In genomic region chr12:780750-781379, GRCh38 we compare ENCODE assay signal across 1 cellular context.
TF ChIP-seq lines count a peak whose summit lies in the region.

No MANE protein-coding gene starts in this region.

TF ChIP-seq in GM23338, 12 proteins besides CTCF, POLR2A, EP300 and RAD21:
- TF ChIP-seq, protein P1, sequence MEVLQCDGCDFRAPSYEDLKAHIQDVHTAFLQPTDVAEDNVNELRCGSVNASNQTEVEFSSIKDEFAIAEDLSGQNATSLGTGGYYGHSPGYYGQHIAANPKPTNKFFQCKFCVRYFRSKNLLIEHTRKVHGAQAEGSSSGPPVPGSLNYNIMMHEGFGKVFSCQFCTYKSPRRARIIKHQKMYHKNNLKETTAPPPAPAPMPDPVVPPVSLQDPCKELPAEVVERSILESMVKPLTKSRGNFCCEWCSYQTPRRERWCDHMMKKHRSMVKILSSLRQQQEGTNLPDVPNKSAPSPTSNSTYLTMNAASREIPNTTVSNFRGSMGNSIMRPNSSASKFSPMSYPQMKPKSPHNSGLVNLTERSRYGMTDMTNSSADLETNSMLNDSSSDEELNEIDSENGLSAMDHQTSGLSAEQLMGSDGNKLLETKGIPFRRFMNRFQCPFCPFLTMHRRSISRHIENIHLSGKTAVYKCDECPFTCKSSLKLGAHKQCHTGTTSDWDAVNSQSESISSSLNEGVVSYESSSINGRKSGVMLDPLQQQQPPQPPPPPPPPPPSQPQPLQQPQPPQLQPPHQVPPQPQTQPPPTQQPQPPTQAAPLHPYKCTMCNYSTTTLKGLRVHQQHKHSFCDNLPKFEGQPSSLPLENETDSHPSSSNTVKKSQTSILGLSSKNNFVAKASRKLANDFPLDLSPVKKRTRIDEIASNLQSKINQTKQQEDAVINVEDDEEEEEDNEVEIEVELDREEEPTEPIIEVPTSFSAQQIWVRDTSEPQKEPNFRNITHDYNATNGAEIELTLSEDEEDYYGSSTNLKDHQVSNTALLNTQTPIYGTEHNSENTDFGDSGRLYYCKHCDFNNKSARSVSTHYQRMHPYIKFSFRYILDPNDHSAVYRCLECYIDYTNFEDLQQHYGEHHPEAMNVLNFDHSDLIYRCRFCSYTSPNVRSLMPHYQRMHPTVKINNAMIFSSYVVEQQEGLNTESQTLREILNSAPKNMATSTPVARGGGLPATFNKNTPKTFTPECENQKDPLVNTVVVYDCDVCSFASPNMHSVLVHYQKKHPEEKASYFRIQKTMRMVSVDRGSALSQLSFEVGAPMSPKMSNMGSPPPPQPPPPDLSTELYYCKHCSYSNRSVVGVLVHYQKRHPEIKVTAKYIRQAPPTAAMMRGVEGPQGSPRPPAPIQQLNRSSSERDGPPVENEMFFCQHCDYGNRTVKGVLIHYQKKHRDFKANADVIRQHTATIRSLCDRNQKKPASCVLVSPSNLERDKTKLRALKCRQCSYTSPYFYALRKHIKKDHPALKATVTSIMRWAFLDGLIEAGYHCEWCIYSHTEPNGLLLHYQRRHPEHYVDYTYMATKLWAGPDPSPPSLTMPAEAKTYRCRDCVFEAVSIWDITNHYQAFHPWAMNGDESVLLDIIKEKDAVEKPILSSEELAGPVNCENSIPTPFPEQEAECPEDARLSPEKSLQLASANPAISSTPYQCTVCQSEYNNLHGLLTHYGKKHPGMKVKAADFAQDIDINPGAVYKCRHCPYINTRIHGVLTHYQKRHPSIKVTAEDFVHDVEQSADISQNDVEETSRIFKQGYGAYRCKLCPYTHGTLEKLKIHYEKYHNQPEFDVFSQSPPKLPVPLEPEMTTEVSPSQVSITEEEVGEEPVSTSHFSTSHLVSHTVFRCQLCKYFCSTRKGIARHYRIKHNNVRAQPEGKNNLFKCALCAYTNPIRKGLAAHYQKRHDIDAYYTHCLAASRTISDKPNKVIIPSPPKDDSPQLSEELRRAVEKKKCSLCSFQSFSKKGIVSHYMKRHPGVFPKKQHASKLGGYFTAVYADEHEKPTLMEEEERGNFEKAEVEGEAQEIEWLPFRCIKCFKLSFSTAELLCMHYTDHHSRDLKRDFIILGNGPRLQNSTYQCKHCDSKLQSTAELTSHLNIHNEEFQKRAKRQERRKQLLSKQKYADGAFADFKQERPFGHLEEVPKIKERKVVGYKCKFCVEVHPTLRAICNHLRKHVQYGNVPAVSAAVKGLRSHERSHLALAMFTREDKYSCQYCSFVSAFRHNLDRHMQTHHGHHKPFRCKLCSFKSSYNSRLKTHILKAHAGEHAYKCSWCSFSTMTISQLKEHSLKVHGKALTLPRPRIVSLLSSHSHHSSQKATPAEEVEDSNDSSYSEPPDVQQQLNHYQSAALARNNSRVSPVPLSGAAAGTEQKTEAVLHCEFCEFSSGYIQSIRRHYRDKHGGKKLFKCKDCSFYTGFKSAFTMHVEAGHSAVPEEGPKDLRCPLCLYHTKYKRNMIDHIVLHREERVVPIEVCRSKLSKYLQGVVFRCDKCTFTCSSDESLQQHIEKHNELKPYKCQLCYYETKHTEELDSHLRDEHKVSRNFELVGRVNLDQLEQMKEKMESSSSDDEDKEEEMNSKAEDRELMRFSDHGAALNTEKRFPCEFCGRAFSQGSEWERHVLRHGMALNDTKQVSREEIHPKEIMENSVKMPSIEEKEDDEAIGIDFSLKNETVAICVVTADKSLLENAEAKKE (CRISPR knock-in tag; IDR thresholded peaks at IDR 0.05), result no peak
- no peak for TF ChIP-seq NANOG (IDR thresholded peaks at IDR 0.05; ENCODE audit: borderline replicate concordance)
- TF ChIP-seq CREB1 (CRISPR knock-in tag; IDR thresholded peaks at IDR 0.05; ENCODE audit: low read depth), result no peak
- TF ChIP-seq EZH2 (IDR thresholded peaks at IDR 0.05; ENCODE audit: low read depth, unreplicated experiment), result no peak
- TF ChIP-seq ZNF331 (CRISPR knock-in tag; IDR thresholded peaks at IDR 0.05; ENCODE audit: low read depth), result no peak
- no peak for TF ChIP-seq ZNF114 (CRISPR knock-in tag; IDR thresholded peaks at IDR 0.05)
- TF ChIP-seq, protein P2, sequence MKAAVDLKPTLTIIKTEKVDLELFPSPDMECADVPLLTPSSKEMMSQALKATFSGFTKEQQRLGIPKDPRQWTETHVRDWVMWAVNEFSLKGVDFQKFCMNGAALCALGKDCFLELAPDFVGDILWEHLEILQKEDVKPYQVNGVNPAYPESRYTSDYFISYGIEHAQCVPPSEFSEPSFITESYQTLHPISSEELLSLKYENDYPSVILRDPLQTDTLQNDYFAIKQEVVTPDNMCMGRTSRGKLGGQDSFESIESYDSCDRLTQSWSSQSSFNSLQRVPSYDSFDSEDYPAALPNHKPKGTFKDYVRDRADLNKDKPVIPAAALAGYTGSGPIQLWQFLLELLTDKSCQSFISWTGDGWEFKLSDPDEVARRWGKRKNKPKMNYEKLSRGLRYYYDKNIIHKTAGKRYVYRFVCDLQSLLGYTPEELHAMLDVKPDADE (IDR thresholded peaks at IDR 0.05), result no peak
- TF ChIP-seq EZH2phosphoT487 (IDR thresholded peaks at IDR 0.05; ENCODE audit: unreplicated experiment), result no peak
